ENCODE assay signal across 8 cellular contexts in genomic region chr14:91061309-91061887, GRCh38. TPM values are rescaled to one million over a fixed set of nuclear protein-coding genes. Genes with fewer than 3 reads are reported as not detected.
A peak's percentile ranks its signal among the peaks of the same experiment; 100 is the strongest.
DNase-seq lines count a peak whose midpoint lies in the region; ATAC-seq and TF ChIP-seq lines count a peak whose summit lies in the region.

No MANE protein-coding gene starts in this region.

- intact Hi-C loops in breast epithelium (cut with DNase I; ENCODE audit: low total_unique reads): no loop called here

- H3K4me1 Mint-ChIP-seq in stimulated activated memory B cell treated with anti-CD40 and anti-IgM and Interleukin-4, amounts not matched to agents 10 μg/mL and 1 μg/mL and 100 μg/mL, for 72 hours: peaks cover 24% of the 10 kb centered on the region

- POLR2A ChIA-PET in AG04449 (lab: Yijun Ruan, JAX): no interaction called here

- 8% methylated on average over 12 of the region's 12 CpGs for WGBS in HUES64

- H3K4me3 ChIP-seq in AG04449 (ENCODE audit: low read depth, low read length): peak overlapping the region; percentile 57
- peak overlapping the region; percentile 63 for H3K4me3 ChIP-seq in HUES64 (ENCODE audit: low read length)
- H3K4me3 ChIP-seq in breast epithelium: peak overlapping the region; percentile 33 to 96 (median 78)
- H3K4me3 ChIP-seq in muscle layer of colon (ENCODE audit: low read depth in 1 of 2, low read length in 2 of 2): peak overlapping the region; percentile 15 to 71

- H3K27ac ChIP-seq in HUES64 (ENCODE audit: low read depth, low read length): peak overlapping the region; percentile 36; the same call in 1 of the 2 replicates
- H3K27ac ChIP-seq in breast epithelium: peak overlapping the region; percentile 97 to 98
- peak overlapping the region; percentile 76 for H3K27ac ChIP-seq in muscle layer of colon (ENCODE audit: low read depth, low read length)

- no peak overlapping the region for H3K4me3 Mint-ChIP-seq in stimulated activated memory B cell treated with anti-CD40 and anti-IgM and Interleukin-4, amounts not matched to agents 10 μg/mL and 1 μg/mL and 100 μg/mL, for 72 hours

- DNase-seq in AG04449 (ENCODE audit: low read depth, low spot score) (no peak), breast epithelium (ENCODE audit: low spot score in 2 of 2) (no peak), NCI-H2029 (lab: John Stamatoyannopoulos, UW) (no peak), HCEC 1CT (no peak)

- H3K36me3 Mint-ChIP-seq in stimulated activated memory B cell treated with anti-CD40 and anti-IgM and Interleukin-4, amounts not matched to agents 10 μg/mL and 1 μg/mL and 100 μg/mL, for 72 hours: no peaks in the 10 kb centered on the region

- H3K4me1 ChIP-seq in HUES64 (ENCODE audit: insufficient read depth, low read length): peaks cover 6% of the 10 kb centered on the region
- peaks cover 0 to 3% of the 10 kb centered on the region in 2 donors for H3K4me1 ChIP-seq in breast epithelium
- H3K4me1 ChIP-seq in muscle layer of colon (ENCODE audit: insufficient read depth, low read length): peaks cover 49% of the 10 kb centered on the region

- H3K9me3 Mint-ChIP-seq in stimulated activated memory B cell treated with anti-CD40 and anti-IgM and Interleukin-4, amounts not matched to agents 10 μg/mL and 1 μg/mL and 100 μg/mL, for 72 hours: no peaks in the 10 kb centered on the region

- ATAC-seq in stimulated activated memory B cell treated with anti-CD40 and anti-IgM and Interleukin-4, amounts not matched to agents 10 μg/mL and 1 μg/mL and 100 μg/mL, for 72 hours: no peak
- no peak for ATAC-seq in GM21367 (IDR thresholded peaks at IDR 0.05; ENCODE audit: unreplicated experiment)

- TF ChIP-seq CTCF in AG04449 (IDR thresholded peaks at IDR 0.05; ENCODE audit: insufficient read depth, low read length, missing control alignments): no peak
- TF ChIP-seq CTCF in breast epithelium (IDR thresholded peaks at IDR 0.05): no peak

- H3K9ac ChIP-seq in HUES64 (ENCODE audit: low read depth, low read length) (peak overlapping the region; percentile 70), muscle layer of colon (ENCODE audit: low read length) (peak overlapping the region; percentile 82)

- CTCF ChIA-PET in AG04449 (lab: Yijun Ruan, JAX): interaction anchor here (0.7 to 1.9 kb wide), 4 partner anchors 52 to 112 kb away, joined by 3 to 7 read pairs (median 4); partner anchors contain the start of gene DGLUCY

- no peaks in the 10 kb centered on the region for H3K27me3 ChIP-seq in HUES64 (ENCODE audit: insufficient read depth, low read length)
- H3K27me3 ChIP-seq in breast epithelium: no peaks in the 10 kb centered on the region
- H3K27me3 ChIP-seq in muscle layer of colon (ENCODE audit: control insufficient read depth in 1 of 2, insufficient read depth in 2 of 2, low read length in 2 of 2): no peaks in the 10 kb centered on the region

- H3K36me3 ChIP-seq in HUES64 (ENCODE audit: insufficient read depth, low read length) (no peaks in the 10 kb centered on the region), breast epithelium (no peaks in the 10 kb centered on the region), muscle layer of colon (ENCODE audit: insufficient read depth, low read length) (no peaks in the 10 kb centered on the region)

- H3K27me3 Mint-ChIP-seq in stimulated activated memory B cell treated with anti-CD40 and anti-IgM and Interleukin-4, amounts not matched to agents 10 μg/mL and 1 μg/mL and 100 μg/mL, for 72 hours: no peaks in the 10 kb centered on the region

- H3K9me3 ChIP-seq in HUES64 (ENCODE audit: insufficient read depth, low read depth, low read length): no peaks in the 10 kb centered on the region
- no peaks in the 10 kb centered on the region for H3K9me3 ChIP-seq in breast epithelium
- no peaks in the 10 kb centered on the region for H3K9me3 ChIP-seq in muscle layer of colon (ENCODE audit: low read length)

- TF ChIP-seq POLR2A in breast epithelium (IDR thresholded peaks at IDR 0.05): no peak

- H3K27ac Mint-ChIP-seq in stimulated activated memory B cell treated with anti-CD40 and anti-IgM and Interleukin-4, amounts not matched to agents 10 μg/mL and 1 μg/mL and 100 μg/mL, for 72 hours: no peak overlapping the region

RNA-seq across cellular contexts. Expression of gene RPS6KA5, which starts 1.0 kb away (rescaled TPM):
- 1.3 TPM for polyA plus RNA-seq in HUES64 (2013, experiment 1 of 2)
- 2.3 TPM for polyA plus RNA-seq in HUES64 (2013, experiment 2 of 2)
- 10 to 100 TPM in 2 of 3 donors, 1 to 10 TPM in 1; 4.8 to 19.2 (median 11.8) TPM for total RNA-seq in breast epithelium

RNA-seq across cellular contexts. Expression of gene DGLUCY, which starts 52.5 kb away (rescaled TPM):
- 13.1 TPM for polyA plus RNA-seq in HUES64 (2013, experiment 1 of 2)
- 17.8 TPM for polyA plus RNA-seq in HUES64 (2013, experiment 2 of 2)
- 10 to 100 TPM; 32.6 to 35.7 (median 34.4) TPM for total RNA-seq in breast epithelium

Comparison
In these comparisons a context has a peak if more than half of its experiments do, and no peak if none do; other contexts are left out.
1. H3K27ac ChIP-seq: peak in every context shown above with its lines; median percentile 98 in breast epithelium; 76 in muscle layer of colon; 36 in HUES64.